Comparison of ENCODE assay signal across 1 cellular context in genomic region chr12:88650715-88651114, GRCh38.
TF ChIP-seq lines count a peak whose summit lies in the region.

No MANE protein-coding gene starts in this region.

TF ChIP-seq in WTC11, 78 proteins besides CTCF, POLR2A, EP300 and RAD21 (continued from another document):
- no peak for TF ChIP-seq STAT6 (CRISPR knock-in tag; conservative IDR thresholded peaks at IDR 0.05; ENCODE audit: low read depth)
- no peak for TF ChIP-seq PREB (CRISPR knock-in tag; IDR thresholded peaks at IDR 0.05; ENCODE audit: borderline replicate concordance)
- no peak for TF ChIP-seq JUN (CRISPR knock-in tag; IDR thresholded peaks at IDR 0.05)
TF ChIP-seq in WTC11: peak in this region for 0.
